In genomic region chr18:48540329-48541025, GRCh38 we compare ENCODE assay signal across 8 cellular contexts. TPM values are rescaled to one million over a fixed set of nuclear protein-coding genes. Genes with fewer than 3 reads are reported as not detected.
DNase-seq lines count a peak whose midpoint lies in the region; ATAC-seq and TF ChIP-seq lines count a peak whose summit lies in the region.

No MANE protein-coding gene starts in this region.

- DNase-seq in NCI-H510A (lab: John Stamatoyannopoulos, UW) (peak; percentile 39), NCI-H510A treated with DMSO at 0.1 percent for 48 hours (lab: John Stamatoyannopoulos, UW) (no peak), RWPE1 (ENCODE audit: low spot score) (peak; percentile 47), glutamatergic neuron (peak; percentile 82), neuronal stem cell (ENCODE audit: low spot score) (peak; percentile 57), COLO829 (ENCODE audit: low spot score) (no peak)

- no peaks in the 10 kb centered on the region for H3K36me3 ChIP-seq in neuronal stem cell (replicated peaks in 1 of 2; ENCODE audit: control insufficient read depth in 2 of 2, insufficient read depth in 2 of 2, low read length in 2 of 2)

- no peak overlapping the region for H2BK15ac ChIP-seq in neuronal stem cell (ENCODE audit: low read length)

- TF ChIP-seq CTCF in RWPE1 (conservative IDR thresholded peaks at IDR 0.05; ENCODE audit: low read depth) (no peak; the same call in 1 of the 2 replicates), glutamatergic neuron (IDR thresholded peaks at IDR 0.05; ENCODE audit: partially characterized antibody, unreplicated experiment) (no peak)

- no peaks in the 10 kb centered on the region for H3K9me3 ChIP-seq in neuronal stem cell (replicated peaks in 1 of 2; ENCODE audit: control insufficient read depth in 2 of 2, insufficient read depth in 1 of 2, low read depth in 1 of 2, low read length in 2 of 2)

- peak overlapping the region; percentile 87 for H3K18ac ChIP-seq in neuronal stem cell (ENCODE audit: low read length)

- peak overlapping the region; percentile 99 for H2AFZ ChIP-seq in neuronal stem cell (ENCODE audit: low read length)

- peak overlapping the region; percentile 14 for H2BK12ac ChIP-seq in neuronal stem cell (ENCODE audit: low read length)

- no peaks in the 10 kb centered on the region for H3K9me3 Mint-ChIP-seq in activated naive CD4-positive, alpha-beta T cell treated with anti-CD3 and anti-CD28 coated beads, Interleukin-2, amount 50 U/mL, for 24 hours
- H3K9me3 Mint-ChIP-seq in glutamatergic neuron (ENCODE audit: unreplicated experiment), result peaks cover 18% of the 10 kb centered on the region

- H3K27me3 ChIP-seq in neuronal stem cell (ENCODE audit: control insufficient read depth in 3 of 3, insufficient read depth in 3 of 3, low read depth in 1 of 3, low read length in 3 of 3), result peaks cover 0 to 17% (median 0%) of the 10 kb centered on the region in 3 experiments

- H3K4me3 ChIP-seq in neuronal stem cell (ENCODE audit: low read length in 2 of 2), result peak overlapping the region; percentile 82 to 89

- no peak overlapping the region for H3K4ac ChIP-seq in neuronal stem cell (ENCODE audit: low read length)

- H4K91ac ChIP-seq in neuronal stem cell (ENCODE audit: low read depth, low read length, poor library complexity), result no peak overlapping the region

- peak overlapping the region; percentile 92 for H3K4me2 ChIP-seq in neuronal stem cell (ENCODE audit: insufficient read depth, low read length, poor library complexity, severe bottlenecking)

- H3K4me1 Mint-ChIP-seq in activated naive CD4-positive, alpha-beta T cell treated with anti-CD3 and anti-CD28 coated beads, Interleukin-2, amount 50 U/mL, for 24 hours, result no peaks in the 10 kb centered on the region
- peaks cover 36% of the 10 kb centered on the region for H3K4me1 Mint-ChIP-seq in glutamatergic neuron (ENCODE audit: low read depth, unreplicated experiment)

- H2BK5ac ChIP-seq in neuronal stem cell (ENCODE audit: low read length), result no peak overlapping the region

- peaks cover 1% of the 10 kb centered on the region for H3K36me3 Mint-ChIP-seq in activated naive CD4-positive, alpha-beta T cell treated with anti-CD3 and anti-CD28 coated beads, Interleukin-2, amount 50 U/mL, for 24 hours
- no peaks in the 10 kb centered on the region for H3K36me3 Mint-ChIP-seq in glutamatergic neuron (ENCODE audit: unreplicated experiment)

- H3K4me3 Mint-ChIP-seq in activated naive CD4-positive, alpha-beta T cell treated with anti-CD3 and anti-CD28 coated beads, Interleukin-2, amount 50 U/mL, for 24 hours, result peak overlapping the region; percentile 86
- peak overlapping the region; percentile 90 for H3K4me3 Mint-ChIP-seq in glutamatergic neuron (ENCODE audit: unreplicated experiment)

- CTCF ChIA-PET in RWPE1 (lab: Yijun Ruan, JAX), result no interaction called here

- H3K14ac ChIP-seq in neuronal stem cell (ENCODE audit: low read length), result peak overlapping the region; percentile 50

- H3K9ac ChIP-seq in neuronal stem cell (ENCODE audit: low read depth, low read length, poor library complexity), result peak overlapping the region; percentile 83

- peak overlapping the region; percentile 47 for H2BK120ac ChIP-seq in neuronal stem cell (ENCODE audit: low read depth, low read length)

- H3K27ac ChIP-seq in RWPE1, result peak overlapping the region; percentile 95
- H3K27ac ChIP-seq in neuronal stem cell (replicated peaks; ENCODE audit: low read length), result no peak overlapping the region

- no peak overlapping the region for H3K27ac Mint-ChIP-seq in activated naive CD4-positive, alpha-beta T cell treated with anti-CD3 and anti-CD28 coated beads, Interleukin-2, amount 50 U/mL, for 24 hours
- H3K27ac Mint-ChIP-seq in glutamatergic neuron (ENCODE audit: unreplicated experiment), result peak overlapping the region; percentile 91

- POLR2A ChIA-PET in RWPE1 (lab: Yijun Ruan, JAX; ENCODE audit: low non-redundant PET), result no interaction called here

- peak overlapping the region; percentile 56 for H2AK5ac ChIP-seq in neuronal stem cell (ENCODE audit: low read depth, low read length)

- ATAC-seq in HG03280 (IDR thresholded peaks at IDR 0.05; ENCODE audit: unreplicated experiment), result peak; percentile 23

- H3K79me1 ChIP-seq in neuronal stem cell (ENCODE audit: low read depth, low read length), result no peaks in the 10 kb centered on the region

- peaks cover 11% of the 10 kb centered on the region for H3K27me3 Mint-ChIP-seq in activated naive CD4-positive, alpha-beta T cell treated with anti-CD3 and anti-CD28 coated beads, Interleukin-2, amount 50 U/mL, for 24 hours
- H3K27me3 Mint-ChIP-seq in glutamatergic neuron (ENCODE audit: unreplicated experiment), result peaks cover 12% of the 10 kb centered on the region

- peaks cover 12 to 16% of the 10 kb centered on the region in 2 donors for H3K4me1 ChIP-seq in neuronal stem cell (ENCODE audit: control insufficient read depth in 2 of 2, insufficient read depth in 1 of 2, low read depth in 1 of 2, low read length in 2 of 2)

- H3K23ac ChIP-seq in neuronal stem cell (ENCODE audit: low read depth, low read length, poor library complexity), result peak overlapping the region; percentile 71

- no peak overlapping the region for H4K8ac ChIP-seq in neuronal stem cell (ENCODE audit: low read depth, low read length)

- WGBS in neuronal stem cell (ENCODE audit: extremely low coverage in 2 of 2, insufficient read length in 2 of 2, insufficient replicate concordance in 1 of 2), 2 donors, result no CpG with 5 or more reads among the region's 80 CpGs

RNA-seq across cellular contexts. Expression of gene CTIF, which starts 1.6 kb away (rescaled TPM):
- total RNA-seq in glutamatergic neuron (ENCODE audit: unreplicated experiment), result 137 TPM
- polyA plus RNA-seq in neuronal stem cell (2013, experiment 1 of 2), result 20.8 TPM
- 20.2 TPM for polyA plus RNA-seq in neuronal stem cell (2013, experiment 2 of 2)

Comparison
In these comparisons a context has a peak if more than half of its experiments do, and no peak if none do; other contexts are left out.
1. DNase-seq: peak in NCI-H510A (single experiment), RWPE1 (single experiment), glutamatergic neuron (single experiment) and neuronal stem cell (single experiment); none in NCI-H510A treated with DMSO at 0.1 percent for 48 hours (single experiment) and COLO829 (single experiment).